2 cellular contexts compared by ENCODE assay signal in the genomic region with DNA sequence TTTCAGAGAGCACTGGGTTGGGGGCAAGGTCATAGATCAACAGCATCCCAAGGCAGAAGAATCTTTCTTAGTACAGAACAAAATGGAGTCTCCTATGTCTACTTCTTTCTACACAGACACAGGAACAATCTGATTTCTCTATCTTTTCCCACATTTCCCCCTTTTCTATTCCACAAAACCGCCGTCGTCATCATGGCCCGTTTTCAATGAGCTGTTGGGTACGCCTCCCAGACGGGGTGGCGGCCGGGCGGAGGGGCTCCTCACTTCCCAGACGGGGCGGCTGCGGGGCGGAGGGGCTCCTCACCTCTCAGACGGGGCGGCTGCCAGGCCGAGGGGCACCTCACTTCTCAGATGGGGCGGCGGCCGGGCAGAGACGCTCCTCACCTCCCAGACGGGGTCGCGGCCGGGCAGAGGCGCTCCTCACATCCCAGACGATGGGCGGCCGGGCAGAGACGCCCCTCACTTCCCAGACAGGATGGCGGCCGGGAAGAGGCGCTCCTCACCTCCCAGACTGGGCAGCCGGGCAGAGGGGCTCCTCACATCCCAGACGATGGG. TPM values are rescaled to one million over a fixed set of nuclear protein-coding genes. Genes with fewer than 3 reads are reported as not detected.
"Had no signal": no experiment of that assay in that cellular context is flagged by ENCODE, and none has a peak within 500 bp of the region (broad histone marks: within the 10 kb centered on the region; RNA-seq: fewer than 3 reads in every experiment).

No MANE protein-coding gene starts in this region.

RNA-seq across cellular contexts. Expression of a gene that starts 29.8 kb away (rescaled TPM):
- total RNA-seq: activated B cell treated with CpG ODN at 0.5 μM for 24 hours, T-helper 17 cell had no signal
